ENCODE assay signal across 21 cellular contexts in genomic region chr17:51200846-51201245, GRCh38. TPM values are rescaled to one million over a fixed set of nuclear protein-coding genes. Genes with fewer than 3 reads are reported as not detected.
DNase-seq lines count a peak whose midpoint lies in the region; ATAC-seq and TF ChIP-seq lines count a peak whose summit lies in the region.
"Had no signal": no experiment of that assay in that cellular context is flagged by ENCODE, and none has a peak within 500 bp of the region (broad histone marks: within the 10 kb centered on the region; RNA-seq: fewer than 3 reads in every experiment).

No MANE protein-coding gene starts in this region.

- H3K27me3 ChIP-seq in thymus (ENCODE audit: control insufficient read depth, insufficient read depth), result no peaks in the 10 kb centered on the region
- no peaks in the 10 kb centered on the region for H3K27me3 ChIP-seq in ovary
- H3K27me3 ChIP-seq: BLaER1 treated with 17β-estradiol and CSF1 and Interleukin-3, amounts not matched to agents 10 nM and 100 nM had no signal

- H3K36me3 ChIP-seq in KOPT-K1 (ENCODE audit: insufficient read depth, low read length) (peaks cover 89% of the 10 kb centered on the region), thymus (ENCODE audit: control insufficient read depth, insufficient read depth) (peaks cover 51% of the 10 kb centered on the region), ovary (no peaks in the 10 kb centered on the region)

- no peak for DNase-seq in activated T-cell treated with anti-CD3 and anti-CD28 coated beads, Interleukin-2, amount 50 U/mL, for 72 hours
- no peak for DNase-seq in activated T-cell treated with anti-CD3 and anti-CD28 coated beads, Interleukin-2, amount 50 U/mL, for 1 hour
- DNase-seq in ovary (no peak), GM20000 (ENCODE audit: low spot score) (no peak)
- DNase-seq: DMS79 treated with DMSO at 0.1 percent for 48 hours, GOT3, Kasumi-1, MM.1S, NCI-H1092, NCI-H1436 treated with DMSO at 0.1 percent for 48 hours, NCI-H2029, NCI-H2171, NCI-H526, PC-9 had no signal

- no peak overlapping the region for H3K4me3 ChIP-seq in thymus (ENCODE audit: low read length)
- H3K4me3 ChIP-seq in ovary, result no peak overlapping the region
- H3K4me3 ChIP-seq: BLaER1 treated with 17β-estradiol and CSF1 and Interleukin-3, amounts not matched to agents 10 nM and 100 nM; PC-9 had no signal

- TF ChIP-seq CTCF in ovary (IDR thresholded peaks at IDR 0.05) (no peak), GM20000 (IDR thresholded peaks at IDR 0.05; ENCODE audit: extremely low read depth, missing control alignments) (no peak)

- H3K9me3 ChIP-seq in KOPT-K1 (ENCODE audit: insufficient read depth, low read length, poor library complexity, severe bottlenecking), result no peaks in the 10 kb centered on the region
- no peaks in the 10 kb centered on the region for H3K9me3 ChIP-seq in thymus (ENCODE audit: control insufficient read depth)
- no peaks in the 10 kb centered on the region for H3K9me3 ChIP-seq in ovary
- H3K9me3 ChIP-seq: BLaER1 treated with 17β-estradiol and CSF1 and Interleukin-3, amounts not matched to agents 10 nM and 100 nM had no signal

- no peak for TF ChIP-seq EP300 in ovary (IDR thresholded peaks at IDR 0.05)

- H3K9me3 Mint-ChIP-seq in activated T-cell treated with anti-CD3 and anti-CD28 coated beads, Interleukin-2, amount 50 U/mL, for 72 hours, result no peaks in the 10 kb centered on the region
- H3K9me3 Mint-ChIP-seq in activated T-helper 17 cell treated with anti-CD3 and anti-CD28 coated beads, Interleukin-2, amount 50 U/mL, for 72 hours, result no peaks in the 10 kb centered on the region
- H3K9me3 Mint-ChIP-seq: IgD-negative memory B cell had no signal

- H3K27me3 Mint-ChIP-seq in activated T-cell treated with anti-CD3 and anti-CD28 coated beads, Interleukin-2, amount 50 U/mL, for 72 hours (ENCODE audit: low read depth), result no peaks in the 10 kb centered on the region
- H3K27me3 Mint-ChIP-seq in activated T-helper 17 cell treated with anti-CD3 and anti-CD28 coated beads, Interleukin-2, amount 50 U/mL, for 72 hours, result no peaks in the 10 kb centered on the region
- H3K27me3 Mint-ChIP-seq: IgD-negative memory B cell had no signal

- no peak for TF ChIP-seq POLR2A in ovary (IDR thresholded peaks at IDR 0.05)

- H3K27ac ChIP-seq in KOPT-K1 (ENCODE audit: low read depth, low read length, poor library complexity, severe bottlenecking), result peak overlapping the region; percentile 51
- H3K27ac ChIP-seq in thymus (ENCODE audit: low read depth), result peak overlapping the region; percentile 59
- no peak overlapping the region for H3K27ac ChIP-seq in ovary
- H3K27ac ChIP-seq: BLaER1 treated with 17β-estradiol and CSF1 and Interleukin-3, amounts not matched to agents 10 nM and 100 nM; PC-9; RWPE1 had no signal

- peak overlapping the region; percentile 29 for H3K27ac Mint-ChIP-seq in activated T-cell treated with anti-CD3 and anti-CD28 coated beads, Interleukin-2, amount 50 U/mL, for 72 hours
- H3K27ac Mint-ChIP-seq in activated T-helper 17 cell treated with anti-CD3 and anti-CD28 coated beads, Interleukin-2, amount 50 U/mL, for 72 hours, result peak overlapping the region; percentile 67
- H3K27ac Mint-ChIP-seq: IgD-negative memory B cell had no signal

- H3K4me1 Mint-ChIP-seq in activated T-cell treated with anti-CD3 and anti-CD28 coated beads, Interleukin-2, amount 50 U/mL, for 72 hours (ENCODE audit: low read depth), result no peaks in the 10 kb centered on the region
- H3K4me1 Mint-ChIP-seq in activated T-helper 17 cell treated with anti-CD3 and anti-CD28 coated beads, Interleukin-2, amount 50 U/mL, for 72 hours, result no peaks in the 10 kb centered on the region

- H3K4me3 Mint-ChIP-seq in activated T-cell treated with anti-CD3 and anti-CD28 coated beads, Interleukin-2, amount 50 U/mL, for 72 hours, result no peak overlapping the region
- no peak overlapping the region for H3K4me3 Mint-ChIP-seq in activated T-helper 17 cell treated with anti-CD3 and anti-CD28 coated beads, Interleukin-2, amount 50 U/mL, for 72 hours
- H3K4me3 Mint-ChIP-seq: IgD-negative memory B cell had no signal

- no peak for ATAC-seq in activated T-cell treated with anti-CD3 and anti-CD28 coated beads, Interleukin-2, amount 50 U/mL, for 72 hours (replicated peaks in 1 of 2)
- no peak for ATAC-seq in activated T-helper 17 cell treated with anti-CD3 and anti-CD28 coated beads, Interleukin-2, amount 50 U/mL, for 72 hours (replicated peaks)
- ATAC-seq: HCT116 had no signal

- H3K4me1 ChIP-seq in thymus (ENCODE audit: control insufficient read depth, insufficient read depth, low read length) (no peaks in the 10 kb centered on the region), ovary (ENCODE audit: insufficient read depth) (no peaks in the 10 kb centered on the region)
- H3K4me1 ChIP-seq: BLaER1 treated with 17β-estradiol and CSF1 and Interleukin-3, amounts not matched to agents 10 nM and 100 nM had no signal

- peaks cover 4 to 13% of the 10 kb centered on the region in 2 donors for H3K36me3 Mint-ChIP-seq in activated T-cell treated with anti-CD3 and anti-CD28 coated beads, Interleukin-2, amount 50 U/mL, for 72 hours (ENCODE audit: insufficient read depth in 2 of 2)
- peaks cover 85% of the 10 kb centered on the region for H3K36me3 Mint-ChIP-seq in activated T-helper 17 cell treated with anti-CD3 and anti-CD28 coated beads, Interleukin-2, amount 50 U/mL, for 72 hours (ENCODE audit: low read depth)

- intact Hi-C loops in ovary (cut with DNase I), result no loop called here

- 94% methylated on average over 2 of the region's 2 CpGs for WGBS in thymus
- WGBS in ovary, 3 donors, result 39 to 66% (median 40%) methylated on average over 2 of the region's 2 CpGs

RNA-seq across cellular contexts. Expression of gene NME2, which starts 34.6 kb away (rescaled TPM):
- 100 to 1,000 TPM; 548 to 602 TPM for total RNA-seq in activated T-cell treated with anti-CD3 and anti-CD28 coated beads, Interleukin-2, amount 50 U/mL, for 72 hours
- total RNA-seq in activated T-helper 17 cell treated with anti-CD3 and anti-CD28 coated beads, Interleukin-2, amount 50 U/mL, for 72 hours, result 100 to 1,000 TPM; 489 to 772 TPM
- 382 TPM for polyA plus RNA-seq in thymus
- total RNA-seq in ovary, result 100 to 1,000 TPM; 376 to 565 (median 502) TPM
- 100 to 1,000 TPM; 433 to 717 TPM for polyA plus RNA-seq in ovary

RNA-seq across cellular contexts. Expression of gene NME1, which starts 47.5 kb away (rescaled TPM):
- 10 to 100 TPM; 88.2 to 96.0 TPM for total RNA-seq in activated T-cell treated with anti-CD3 and anti-CD28 coated beads, Interleukin-2, amount 50 U/mL, for 72 hours
- 100 to 1,000 TPM; 107 to 348 TPM for total RNA-seq in activated T-helper 17 cell treated with anti-CD3 and anti-CD28 coated beads, Interleukin-2, amount 50 U/mL, for 72 hours
- polyA plus RNA-seq in thymus (58.5 TPM), ovary (10 to 100 TPM; 27.2 to 58.5 TPM)
- 10 to 100 TPM; 17.0 to 83.8 (median 50.5) TPM for total RNA-seq in ovary

RNA-seq across cellular contexts. Expression of gene MBTD1, which starts 59.0 kb away (rescaled TPM):
- total RNA-seq in activated T-cell treated with anti-CD3 and anti-CD28 coated beads, Interleukin-2, amount 50 U/mL, for 72 hours, result 10 to 100 TPM; 12.0 to 13.6 TPM
- total RNA-seq in activated T-helper 17 cell treated with anti-CD3 and anti-CD28 coated beads, Interleukin-2, amount 50 U/mL, for 72 hours, result 10 to 100 TPM; 10.7 to 17.2 TPM
- polyA plus RNA-seq in thymus (19.5 TPM), ovary (10 to 100 TPM; 10.4 to 11.8 TPM)
- total RNA-seq in ovary, result 10 to 100 TPM; 13.7 to 28.4 (median 17.0) TPM

RNA-seq across cellular contexts. Expression of gene UTP18, which starts 59.5 kb away (rescaled TPM):
- total RNA-seq in activated T-cell treated with anti-CD3 and anti-CD28 coated beads, Interleukin-2, amount 50 U/mL, for 72 hours, result 10 to 100 TPM; 47.4 to 58.3 TPM
- total RNA-seq in activated T-helper 17 cell treated with anti-CD3 and anti-CD28 coated beads, Interleukin-2, amount 50 U/mL, for 72 hours, result 10 to 100 TPM; 37.5 to 66.2 TPM
- polyA plus RNA-seq in thymus (37.8 TPM), ovary (10 to 100 TPM; 27.8 to 28.4 TPM)
- total RNA-seq in ovary, result 10 to 100 TPM; 25.6 to 41.6 (median 34.7) TPM

Comparison
In these comparisons a context has a peak if more than half of its experiments do, and no peak if none do; other contexts are left out.
1. H3K27ac ChIP-seq: peak in KOPT-K1 (single experiment) and thymus (single experiment); none in ovary (0 of 2).